In genomic region chr13:72244788-72245187, GRCh38 we compare ENCODE assay signal across 7 cellular contexts.
"Had no signal": no experiment of that assay in that cellular context is flagged by ENCODE, and none has a peak within 500 bp of the region (broad histone marks: within the 10 kb centered on the region; RNA-seq: fewer than 3 reads in every experiment).

No MANE protein-coding gene starts in this region.

- H3K4me3 ChIP-seq: GM23338 had no signal

- H3K27ac ChIP-seq: HL-60 had no signal

- ATAC-seq: GM23338, HepG2 had no signal

- DNase-seq: H9, HCEC 1CT, HFFc6, KBM-7 had no signal
